Comparison of ENCODE assay signal across 8 cellular contexts in the genomic region with DNA sequence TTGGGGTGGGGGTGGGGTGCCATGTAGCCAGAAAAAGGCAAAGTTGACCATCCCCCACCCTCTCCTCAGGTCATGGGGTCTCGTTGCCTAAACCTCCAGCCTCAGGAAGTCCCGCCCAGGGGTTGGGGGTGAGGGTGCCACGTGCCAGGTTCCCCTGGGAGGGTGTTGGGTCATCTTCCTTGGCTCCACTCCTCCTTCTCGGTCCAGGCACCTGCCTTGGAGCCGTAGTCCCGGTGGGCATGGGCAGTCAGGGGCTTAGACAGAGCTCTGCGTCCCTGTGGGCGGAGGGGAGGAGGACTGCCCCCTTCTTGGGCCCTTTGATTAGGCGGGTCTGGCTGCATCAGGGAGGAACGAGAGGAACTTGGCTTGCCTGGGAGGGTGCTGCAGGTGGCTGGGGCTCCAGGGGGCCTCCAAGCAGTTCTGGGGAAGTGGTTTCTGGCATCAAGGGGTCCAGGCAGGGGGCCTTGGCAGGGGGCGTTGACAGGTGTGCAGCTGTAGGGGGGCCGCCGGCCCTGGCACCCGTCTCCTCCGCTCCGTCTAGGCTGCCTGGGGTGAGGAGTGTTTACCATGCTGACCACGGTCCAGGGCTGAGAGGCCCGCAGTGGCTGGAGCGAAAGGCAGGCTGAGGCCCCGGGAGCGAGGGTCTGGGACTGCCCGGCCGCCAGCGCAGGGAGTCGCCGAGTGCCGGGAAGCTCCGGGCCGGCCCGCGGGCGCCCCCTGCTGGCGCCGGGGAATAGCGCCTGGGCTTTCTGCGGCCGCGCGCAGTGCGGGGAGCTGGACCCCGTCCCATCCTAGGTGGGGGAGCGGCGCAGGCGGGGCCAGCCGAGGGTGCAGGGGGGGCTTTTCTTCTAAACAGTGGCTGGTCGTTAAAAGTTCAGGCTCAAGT. TPM values are rescaled to one million over a fixed set of nuclear protein-coding genes. Genes with fewer than 3 reads are reported as not detected.
A peak's percentile ranks its signal among the peaks of the same experiment; 100 is the strongest.
DNase-seq lines count a peak whose midpoint lies in the region; ATAC-seq, FAIRE-seq and TF ChIP-seq lines count a peak whose summit lies in the region.

No MANE protein-coding gene starts in this region.

- no peak overlapping the region for H2BK120ac ChIP-seq in mesenchymal stem cell (ENCODE audit: low read depth, low read length)

- H3K4me2 ChIP-seq in A549 (peak overlapping the region; percentile 97), endothelial cell of umbilical vein (ENCODE audit: insufficient read depth, low read length) (peak overlapping the region; percentile 47), mesenchymal stem cell (ENCODE audit: low read length, poor library complexity, severe bottlenecking) (peak overlapping the region; percentile 86)

- no TSS peak for BruUV-seq in endothelial cell of umbilical vein (replicated peaks; lab: Mats Ljungman, UMichigan)

- H2AK5ac ChIP-seq in mesenchymal stem cell (ENCODE audit: low read length, severe bottlenecking) = peak overlapping the region; percentile 40

- peaks cover 72% of the 10 kb centered on the region for H3K79me2 ChIP-seq in endothelial cell of umbilical vein (ENCODE audit: control insufficient read depth, insufficient read depth, low read length)

- peaks cover 39% of the 10 kb centered on the region for H3K4me1 ChIP-seq in A549
- H3K4me1 ChIP-seq in endothelial cell of umbilical vein (ENCODE audit: control insufficient read depth, extremely low read depth, insufficient read depth, low read length) = peaks cover 27% of the 10 kb centered on the region
- peaks cover 35% of the 10 kb centered on the region for H3K4me1 ChIP-seq in mesenchymal stem cell (ENCODE audit: control insufficient read depth, insufficient read depth, low read depth, low read length)
- peaks cover 48% of the 10 kb centered on the region for H3K4me1 ChIP-seq in stomach smooth muscle (ENCODE audit: control insufficient read depth, insufficient read depth, low read length)

- TF ChIP-seq POLR2A in A549 (IDR thresholded peaks at IDR 0.05; ENCODE audit: low read length) = no peak
- TF ChIP-seq POLR2A in endothelial cell of umbilical vein (IDR thresholded peaks at IDR 0.05; ENCODE audit: low read depth, low read length) = no peak

- TF ChIP-seq EP300 in A549 (IDR thresholded peaks at IDR 0.05) = no peak

- no peaks in the 10 kb centered on the region for H3K27me3 ChIP-seq in endothelial cell of umbilical vein (ENCODE audit: control insufficient read depth in 2 of 2, insufficient read depth in 2 of 2, low read length in 2 of 2)
- H3K27me3 ChIP-seq in mesenchymal stem cell (ENCODE audit: control insufficient read depth in 1 of 2, insufficient read depth in 1 of 2, low read length in 2 of 2) = no peaks in the 10 kb centered on the region
- H3K27me3 ChIP-seq in stomach smooth muscle (ENCODE audit: control insufficient read depth in 1 of 2, insufficient read depth in 2 of 2, low read length in 2 of 2) = no peaks in the 10 kb centered on the region

- in situ Hi-C loops in GM13976 (cut with MboI; ENCODE audit: low sequenced_read_pairs, unreplicated experiment) = no loop called here

- dilution Hi-C loops in endothelial cell of umbilical vein (cut with MboI; ENCODE audit: extremely low pct_ligation_motif_present, low sequenced_read_pairs) = no loop called here

- H2AFZ ChIP-seq in endothelial cell of umbilical vein (ENCODE audit: low read depth, low read length) (no peak overlapping the region), mesenchymal stem cell (ENCODE audit: low read depth, low read length) (peak overlapping the region; percentile 18)

- 8% methylated on average over 25 of the region's 46 CpGs for WGBS in A549 (ENCODE audit: missing lambda C conversion rate)
- WGBS in mesenchymal stem cell = 4% methylated on average over 45 of the region's 46 CpGs

- H3K23ac ChIP-seq in mesenchymal stem cell (ENCODE audit: low read length in 2 of 2) = no peak overlapping the region

- H3K9ac ChIP-seq in endothelial cell of umbilical vein (replicated peaks; ENCODE audit: extremely low read depth, insufficient read depth, low read length) = peak overlapping the region; percentile 19
- H3K9ac ChIP-seq in mesenchymal stem cell (ENCODE audit: low read length) = peak overlapping the region; percentile 88
- H3K9ac ChIP-seq in stomach smooth muscle (ENCODE audit: low read length in 2 of 2) = peak overlapping the region; percentile 39 to 64

- H3K14ac ChIP-seq in mesenchymal stem cell (ENCODE audit: low read length in 2 of 2) = peak overlapping the region in 1 of 2 experiments; percentile 94

- intact Hi-C loops in endothelial cell of umbilical vein (cut with micrococcal nuclease) = loop anchor here (1.0 to 2.0 kb wide), 5 partner anchors 7 to 114 kb away; a partner anchor contains a TSS

- H3K79me1 ChIP-seq in mesenchymal stem cell (replicated peaks; ENCODE audit: low read length, poor library complexity, severe bottlenecking) = peaks cover 28% of the 10 kb centered on the region

- peak; percentile 81 to 89 for ATAC-seq in A549
- ATAC-seq in HG03280 (IDR thresholded peaks at IDR 0.05; ENCODE audit: unreplicated experiment) = peak; percentile 73

- H2BK12ac ChIP-seq in mesenchymal stem cell (ENCODE audit: low read length in 2 of 2) = peak overlapping the region in 1 of 2 experiments; percentile 48

- DNase-seq in A549 (ENCODE audit: low read depth in 1 of 2, low spot score in 1 of 2) = peak; percentile 70 to 72
- peak; percentile 94 for DNase-seq in GM13976 (ENCODE audit: low spot score)
- peak; percentile 56 for DNase-seq in NCI-H774 (lab: John Stamatoyannopoulos, UW)
- peak; percentile 94 for DNase-seq in activated CD8-positive, alpha-beta memory T cell treated with anti-CD3 and anti-CD28 coated beads, Interleukin-2, amount 50 U/mL, for 48 hours
- peak; percentile 67 for DNase-seq in endothelial cell of umbilical vein (ENCODE audit: low read depth, low spot score)
- DNase-seq in mesenchymal stem cell = peak; percentile 78

- no peaks in the 10 kb centered on the region for H3K9me1 ChIP-seq in endothelial cell of umbilical vein (replicated peaks; ENCODE audit: control insufficient read depth, extremely low read depth, insufficient read depth, low read length)

- H3K27ac ChIP-seq in A549 (peak overlapping the region; percentile 74 to 85), endothelial cell of umbilical vein (ENCODE audit: insufficient read depth, low read depth, low read length) (no peak overlapping the region), mesenchymal stem cell (ENCODE audit: low read length, poor library complexity, severe bottlenecking) (peak overlapping the region; percentile 48), stomach smooth muscle (ENCODE audit: low read length) (peak overlapping the region; percentile 58)

- H3K4me3 ChIP-seq in A549 (peak overlapping the region; percentile 53), endothelial cell of umbilical vein (replicated peaks in 1 of 3; ENCODE audit: insufficient read depth in 1 of 3, low read depth in 1 of 3, low read length in 3 of 3) (peak overlapping the region in 2 of 3 experiments; percentile 49), mesenchymal stem cell (ENCODE audit: insufficient read depth in 1 of 2, low read depth in 1 of 2, low read length in 2 of 2) (peak overlapping the region; percentile 66 to 89), stomach smooth muscle (ENCODE audit: low read length in 2 of 2) (peak overlapping the region; percentile 77 to 89)

- POLR2A ChIA-PET in A549 (lab: Yijun Ruan, JAX) = interaction anchor here (0.9 to 2.9 kb wide), 7 partner anchors 9 to 125 kb away, joined by 3 to 43 read pairs (median 5); a partner anchor contains a TSS
- POLR2A ChIA-PET in endothelial cell of umbilical vein (lab: Charles Lee) = interaction anchor here (2.4 to 2.5 kb wide), 2 partner anchors 10 to 16 kb away, joined by 20 to 37 read pairs; a partner anchor contains a TSS

- CTCF ChIA-PET in A549 (lab: Yijun Ruan, JAX) = interaction anchor here (0.6 to 72.2 kb wide), 33 partner anchors 1 to 509 kb away, joined by 3 to 2657 read pairs (median 3); a partner anchor contains a TSS
- CTCF ChIA-PET in endothelial cell of umbilical vein (lab: Charles Lee) = interaction anchor here (0.6 to 12.8 kb wide), 34 partner anchors 12 to 423 kb away, joined by 3 to 774 read pairs (median 4); a partner anchor contains a TSS

- no peak overlapping the region for H2BK15ac ChIP-seq in mesenchymal stem cell (ENCODE audit: low read depth, poor library complexity, severe bottlenecking)

- TF ChIP-seq RAD21 in A549 (conservative IDR thresholded peaks at IDR 0.05 in 1 of 2, IDR thresholded peaks at IDR 0.05 in 1 of 2) = peak; percentile 54 to 92; a peak in 4 of 5 replicates

- peak; percentile 97 for TF ChIP-seq CTCF in A549 (IDR thresholded peaks at IDR 0.05)
- peak; percentile 93 for TF ChIP-seq CTCF in GM13976 (IDR thresholded peaks at IDR 0.05; ENCODE audit: borderline replicate concordance, control extremely low read depth, extremely low read depth, insufficient read depth, missing control alignments)
- TF ChIP-seq CTCF in endothelial cell of umbilical vein (IDR thresholded peaks at IDR 0.05; ENCODE audit: extremely low read depth in 1 of 2, insufficient read depth in 1 of 2, low read depth in 1 of 2, low read length in 2 of 2) = peak; percentile 89 to 94

- peak overlapping the region; percentile 58 for H4K91ac ChIP-seq in mesenchymal stem cell (ENCODE audit: low read length)

- peak overlapping the region; percentile 67 to 69 for H3K18ac ChIP-seq in mesenchymal stem cell (ENCODE audit: low read depth in 1 of 2, low read length in 2 of 2)

- H3K36me3 ChIP-seq in endothelial cell of umbilical vein (ENCODE audit: control insufficient read depth in 2 of 2, extremely low read depth in 1 of 2, insufficient read depth in 2 of 2, low read length in 2 of 2) (peaks cover 7 to 43% of the 10 kb centered on the region in 2 experiments), mesenchymal stem cell (ENCODE audit: control insufficient read depth in 1 of 2, insufficient read depth in 2 of 2, low read depth in 1 of 2, low read length in 2 of 2) (peaks cover 66 to 84% of the 10 kb centered on the region in 2 experiments), stomach smooth muscle (ENCODE audit: control insufficient read depth in 2 of 2, insufficient read depth in 2 of 2, low read length in 2 of 2) (peaks cover 16 to 39% of the 10 kb centered on the region in 2 donors)

- H4K8ac ChIP-seq in mesenchymal stem cell (ENCODE audit: low read length) = no peak overlapping the region

- peak overlapping the region in 1 of 2 experiments; percentile 54 for H3K4ac ChIP-seq in mesenchymal stem cell (ENCODE audit: low read depth in 1 of 2, low read length in 2 of 2)

- H3K9me3 ChIP-seq in A549 = no peaks in the 10 kb centered on the region
- no peaks in the 10 kb centered on the region for H3K9me3 ChIP-seq in endothelial cell of umbilical vein (replicated peaks; ENCODE audit: control insufficient read depth, insufficient read depth, low read length)
- no peaks in the 10 kb centered on the region for H3K9me3 ChIP-seq in mesenchymal stem cell (ENCODE audit: control insufficient read depth, low read length)
- no peaks in the 10 kb centered on the region for H3K9me3 ChIP-seq in stomach smooth muscle (ENCODE audit: control insufficient read depth in 2 of 2, low read length in 2 of 2)

- no peak overlapping the region for H2BK5ac ChIP-seq in mesenchymal stem cell (ENCODE audit: low read depth, low read length, poor library complexity, severe bottlenecking)

- FAIRE-seq in A549 (lab: Jason Lieb, UNC) (no peak), endothelial cell of umbilical vein (lab: Jason Lieb, UNC) (peak; percentile 12)

- H4K20me1 ChIP-seq in endothelial cell of umbilical vein (replicated peaks; ENCODE audit: control insufficient read depth, extremely low read depth, insufficient read depth, low read length) = no peaks in the 10 kb centered on the region

RNA-seq across cellular contexts. Expression of a gene that starts 7.9 kb away (rescaled TPM):
- polyA plus RNA-seq in A549 (2011; rRNA removed) (1.1 and 2.1 TPM in 2 replicates), A549 (2017; fragmentation: RNase III; extraction: RNeasy Plus Mini Kit Qiagen cat#74134 plus additional on column Dnase treatment) (7.4 to 8.6 TPM (median 8.0 TPM) in 3 replicates), endothelial cell of umbilical vein (2.3 and 2.6 TPM in 2 replicates)
- polyA plus RNA-seq in A549 (2012; cell fraction: cytosol; rRNA removed) = 2.2 and 3.1 TPM in 2 replicates
- 6.5 and 9.1 TPM in 2 replicates for polyA plus RNA-seq in A549 (2012; cell fraction: nucleus; rRNA removed)
- 2.6 and 4.2 TPM in 2 replicates for polyA minus RNA-seq in A549 (2011; rRNA and poly(A)+ RNA removed)
- total RNA-seq in endothelial cell of umbilical vein = 27.0 and 28.1 TPM in 2 replicates
- polyA plus RNA-seq in endothelial cell of umbilical vein (2011; cell fraction: cytosol; rRNA removed) = 3.2 TPM in 2 replicates
- polyA plus RNA-seq in endothelial cell of umbilical vein (2011; cell fraction: nucleus; rRNA removed) = 6.7 and 7.0 TPM in 2 replicates
- polyA plus RNA-seq in endothelial cell of umbilical vein (2012) = 8.4 and 9.7 TPM in 2 replicates
- 3.3 and 4.1 TPM in 2 replicates for polyA minus RNA-seq in endothelial cell of umbilical vein
- polyA minus RNA-seq in endothelial cell of umbilical vein (2011; cell fraction: cytosol; rRNA and poly(A)+ RNA removed) = 8.3 TPM
- polyA minus RNA-seq in endothelial cell of umbilical vein (2011; cell fraction: nucleus; rRNA and poly(A)+ RNA removed) = 3.2 and 7.0 TPM in 2 replicates
- polyA plus RNA-seq in mesenchymal stem cell (2013, experiment 1 of 2) = 10.4 TPM
- polyA plus RNA-seq in mesenchymal stem cell (2013, experiment 2 of 2) = 9.3 TPM

RNA-seq across cellular contexts. Expression of a gene that starts 18.2 kb away (rescaled TPM):
- polyA plus RNA-seq in A549 (2011; rRNA removed) = 47.1 and 48.0 TPM in 2 replicates
- polyA plus RNA-seq in A549 (2012; cell fraction: cytosol; rRNA removed) = 84.7 and 94.6 TPM in 2 replicates
- 108 and 113 TPM in 2 replicates for polyA plus RNA-seq in A549 (2012; cell fraction: nucleus; rRNA removed)
- 48.6 to 52.3 TPM (median 51.8 TPM) in 3 replicates for polyA plus RNA-seq in A549 (2017; fragmentation: RNase III; extraction: RNeasy Plus Mini Kit Qiagen cat#74134 plus additional on column Dnase treatment)
- polyA minus RNA-seq in A549 (2011; rRNA and poly(A)+ RNA removed) = 88.9 and 139 TPM in 2 replicates
- 22.2 and 22.3 TPM in 2 replicates for total RNA-seq in endothelial cell of umbilical vein
- polyA plus RNA-seq in endothelial cell of umbilical vein = 9.3 and 12.0 TPM in 2 replicates
- 4.9 and 5.7 TPM in 2 replicates for polyA plus RNA-seq in endothelial cell of umbilical vein (2011; cell fraction: cytosol; rRNA removed)
- polyA plus RNA-seq in endothelial cell of umbilical vein (2011; cell fraction: nucleus; rRNA removed) = 35.7 and 45.9 TPM in 2 replicates
- 7.8 and 15.5 TPM in 2 replicates for polyA plus RNA-seq in endothelial cell of umbilical vein (2012)
- 9.0 and 9.7 TPM in 2 replicates for polyA minus RNA-seq in endothelial cell of umbilical vein
- polyA minus RNA-seq in endothelial cell of umbilical vein (2011; cell fraction: cytosol; rRNA and poly(A)+ RNA removed) = 146 TPM
- polyA minus RNA-seq in endothelial cell of umbilical vein (2011; cell fraction: nucleus; rRNA and poly(A)+ RNA removed) = 36.3 and 41.7 TPM in 2 replicates
- 15.0 TPM for polyA plus RNA-seq in mesenchymal stem cell (2013, experiment 1 of 2)
- polyA plus RNA-seq in mesenchymal stem cell (2013, experiment 2 of 2) = 14.2 TPM

RNA-seq across cellular contexts. Expression of a gene that starts 47.0 kb away (rescaled TPM):
- polyA plus RNA-seq in A549 (2011; rRNA removed) = 1.3 and 1.7 TPM in 2 replicates
- polyA plus RNA-seq in A549 (2012; cell fraction: cytosol; rRNA removed) = 1.7 and 2.0 TPM in 2 replicates
- 0.98 and 1.4 TPM in 2 replicates for polyA plus RNA-seq in A549 (2012; cell fraction: nucleus; rRNA removed)
- 1.8 to 2.6 TPM (median 2.0 TPM) in 3 replicates for polyA plus RNA-seq in A549 (2017; fragmentation: RNase III; extraction: RNeasy Plus Mini Kit Qiagen cat#74134 plus additional on column Dnase treatment)
- 1.6 and 2.8 TPM in 2 replicates for polyA minus RNA-seq in A549 (2011; rRNA and poly(A)+ RNA removed)
- not detected in 2 replicates for total RNA-seq in endothelial cell of umbilical vein
- polyA plus RNA-seq in endothelial cell of umbilical vein = not detected in 2 replicates
- polyA plus RNA-seq in endothelial cell of umbilical vein (2011; cell fraction: cytosol; rRNA removed) = not detected in 2 replicates
- polyA plus RNA-seq in endothelial cell of umbilical vein (2011; cell fraction: nucleus; rRNA removed) = not detected in 2 replicates
- polyA plus RNA-seq in endothelial cell of umbilical vein (2012) = not detected in 2 replicates
- polyA minus RNA-seq in endothelial cell of umbilical vein = not detected in 2 replicates
- 3.2 TPM for polyA minus RNA-seq in endothelial cell of umbilical vein (2011; cell fraction: cytosol; rRNA and poly(A)+ RNA removed)
- polyA minus RNA-seq in endothelial cell of umbilical vein (2011; cell fraction: nucleus; rRNA and poly(A)+ RNA removed) = not detected in 2 replicates
- polyA plus RNA-seq in mesenchymal stem cell (2013, experiment 1 of 2) = 0.48 TPM
- polyA plus RNA-seq in mesenchymal stem cell (2013, experiment 2 of 2) = 0.47 TPM

Comparison
In these comparisons a context has a peak if more than half of its experiments do, and no peak if none do; other contexts are left out.
1. H3K4me2 ChIP-seq: peak in every context shown above with its lines; median percentile 97 in A549; 86 in mesenchymal stem cell; 47 in endothelial cell of umbilical vein.
2. H3K9ac ChIP-seq: peak in every context shown above with its lines; median percentile 88 in mesenchymal stem cell; 52 in stomach smooth muscle; 19 in endothelial cell of umbilical vein.